ENCODE assay signal across 9 cellular contexts in genomic region chr5:111774525-111774924, GRCh38. TPM values are rescaled to one million over a fixed set of nuclear protein-coding genes. Genes with fewer than 3 reads are reported as not detected.
DNase-seq lines count a peak whose midpoint lies in the region; ATAC-seq and TF ChIP-seq lines count a peak whose summit lies in the region.
"Had no signal": no experiment of that assay in that cellular context is flagged by ENCODE, and none has a peak within 500 bp of the region (broad histone marks: within the 10 kb centered on the region; RNA-seq: fewer than 3 reads in every experiment).

No MANE protein-coding gene starts in this region.

- no peaks in the 10 kb centered on the region for H3K27me3 ChIP-seq in HUES48 (ENCODE audit: control insufficient read depth, insufficient read depth, low read length)
- H3K27me3 ChIP-seq in WERI-Rb-1 (ENCODE audit: insufficient read depth, low read depth, severe bottlenecking): no peaks in the 10 kb centered on the region

- H3K4me3 ChIP-seq in HUES48 (ENCODE audit: low read depth, low read length) (no peak overlapping the region), WERI-Rb-1 (ENCODE audit: low read depth, low read length) (no peak overlapping the region)

- H3K27ac ChIP-seq in HUES48 (ENCODE audit: low read depth, low read length) (peak overlapping the region; percentile 34), WERI-Rb-1 (peak overlapping the region; percentile 21; the same call in 1 of the 2 replicates)

- DNase-seq in EL (peak; percentile 62), WERI-Rb-1 (peak; percentile 39), midbrain (lab: John Stamatoyannopoulos, UW) (peak; percentile 17), NCI-H1436 (lab: John Stamatoyannopoulos, UW) (no peak)
- DNase-seq in activated CD4-positive, alpha-beta memory T cell treated with anti-CD3 and anti-CD28 coated beads for 36 hours: no peak
- DNase-seq: activated CD4-positive, alpha-beta T cell treated with anti-CD3 and anti-CD28 coated beads for 1 hour had no signal

- POLR2A ChIA-PET in activated CD4-positive, alpha-beta memory T cell treated with anti-CD3 and anti-CD28 coated beads for 36 hours (lab: Charles Lee): no interaction called here

- peaks cover 6% of the 10 kb centered on the region for H3K27me3 Mint-ChIP-seq in activated CD4-positive, alpha-beta memory T cell treated with anti-CD3 and anti-CD28 coated beads for 36 hours

- H3K27ac Mint-ChIP-seq in activated CD4-positive, alpha-beta memory T cell treated with anti-CD3 and anti-CD28 coated beads for 36 hours: no peak overlapping the region

- no peaks in the 10 kb centered on the region for H3K9me3 ChIP-seq in HUES48 (ENCODE audit: control insufficient read depth, insufficient read depth, low read length)
- H3K9me3 ChIP-seq in WERI-Rb-1 (ENCODE audit: severe bottlenecking): no peaks in the 10 kb centered on the region

- H3K9ac ChIP-seq in HUES48 (ENCODE audit: low read depth, low read length): no peak overlapping the region

- no peak for ATAC-seq in GM19395 (IDR thresholded peaks at IDR 0.05; ENCODE audit: unreplicated experiment)
- no peak for ATAC-seq in HG02588 (IDR thresholded peaks at IDR 0.05; ENCODE audit: unreplicated experiment)

- H3K4me1 ChIP-seq in HUES48 (ENCODE audit: control insufficient read depth, insufficient read depth, low read length): peaks cover 26% of the 10 kb centered on the region

- H3K4me3 Mint-ChIP-seq in activated CD4-positive, alpha-beta memory T cell treated with anti-CD3 and anti-CD28 coated beads for 36 hours: no peak overlapping the region

- CTCF ChIA-PET in activated CD4-positive, alpha-beta memory T cell treated with anti-CD3 and anti-CD28 coated beads for 36 hours (lab: Charles Lee): no interaction called here

- H3K4me1 Mint-ChIP-seq in activated CD4-positive, alpha-beta memory T cell treated with anti-CD3 and anti-CD28 coated beads for 36 hours (ENCODE audit: low read depth): no peaks in the 10 kb centered on the region

- H3K36me3 ChIP-seq in HUES48 (ENCODE audit: control insufficient read depth, insufficient read depth, low read length): no peaks in the 10 kb centered on the region
- H3K36me3 ChIP-seq in WERI-Rb-1: no peaks in the 10 kb centered on the region

- no peak for TF ChIP-seq CTCF in WERI-Rb-1 (IDR thresholded peaks at IDR 0.05; ENCODE audit: low read depth, low read length)

- intact Hi-C loops in activated CD4-positive, alpha-beta memory T cell treated with anti-CD3 and anti-CD28 coated beads for 36 hours (cut with micrococcal nuclease): no loop called here

- H3K36me3 Mint-ChIP-seq in activated CD4-positive, alpha-beta memory T cell treated with anti-CD3 and anti-CD28 coated beads for 36 hours: no peaks in the 10 kb centered on the region

- no peaks in the 10 kb centered on the region for H3K9me3 Mint-ChIP-seq in activated CD4-positive, alpha-beta memory T cell treated with anti-CD3 and anti-CD28 coated beads for 36 hours

RNA-seq across cellular contexts. Expression of gene NREP, which starts 17.5 kb away (rescaled TPM):
- 1 to 10 TPM; 3.0 to 3.8 TPM for total RNA-seq in activated CD4-positive, alpha-beta memory T cell treated with anti-CD3 and anti-CD28 coated beads for 36 hours

Comparison
In these comparisons a context has a peak if more than half of its experiments do, and no peak if none do; other contexts are left out.
1. DNase-seq: peak in EL (single experiment), WERI-Rb-1 (single experiment) and midbrain (single experiment); none in NCI-H1436 (single experiment) and activated CD4-positive, alpha-beta memory T cell treated with anti-CD3 and anti-CD28 coated beads for 36 hours (single experiment).